Comparison of ENCODE assay signal across 16 cellular contexts in the genomic region with DNA sequence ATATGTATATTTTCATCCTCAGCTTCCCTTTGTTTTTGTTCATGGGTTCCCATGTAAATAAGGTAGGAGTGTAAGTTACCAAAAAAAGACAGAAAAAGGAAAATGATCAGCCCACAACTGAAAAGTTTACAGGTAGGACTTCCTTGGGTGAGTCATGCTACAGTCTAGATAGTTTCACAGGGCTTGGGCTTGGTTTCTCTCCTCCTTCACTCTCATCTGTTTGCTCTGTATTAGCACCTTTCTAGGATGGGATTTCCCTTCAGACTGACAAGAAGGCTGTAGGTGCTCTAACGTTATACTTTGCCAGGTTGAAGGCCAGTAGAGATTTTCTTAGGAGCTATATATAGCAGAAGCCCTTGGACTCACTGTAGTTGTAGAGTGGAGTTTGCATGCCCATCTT. TPM values are rescaled to one million over a fixed set of nuclear protein-coding genes. Genes with fewer than 3 reads are reported as not detected.
DNase-seq lines count a peak whose midpoint lies in the region; ATAC-seq, FAIRE-seq and TF ChIP-seq lines count a peak whose summit lies in the region.
"Had no signal": no experiment of that assay in that cellular context is flagged by ENCODE, and none has a peak within 500 bp of the region (broad histone marks: within the 10 kb centered on the region; RNA-seq: fewer than 3 reads in every experiment).

No MANE protein-coding gene starts in this region.

- H3K4me3 ChIP-seq in mammary epithelial cell (replicated peaks in 1 of 3; ENCODE audit: insufficient read depth in 1 of 3, low read depth in 2 of 3, low read length in 3 of 3) (no peak overlapping the region), breast epithelium (no peak overlapping the region), small intestine (ENCODE audit: low read depth in 1 of 2, low read length in 2 of 2) (no peak overlapping the region)
- H3K4me3 ChIP-seq: A549 had no signal

- TF ChIP-seq CTCF in mammary epithelial cell (conservative IDR thresholded peaks at IDR 0.05 in 1 of 2, IDR thresholded peaks at IDR 0.05 in 1 of 2; ENCODE audit: extremely low read depth in 1 of 2, insufficient read depth in 1 of 2, low read depth in 1 of 2, low read length in 2 of 2) (no peak), breast epithelium (IDR thresholded peaks at IDR 0.05) (no peak)

- dilution Hi-C loops in mammary epithelial cell (cut with HindIII; ENCODE audit: low sequenced_read_pairs) = no loop called here

- CTCF ChIA-PET in mammary epithelial cell (lab: Charles Lee; ENCODE audit: low non-redundant PET) = no interaction called here

- no peak overlapping the region for H3K27ac ChIP-seq in mammary epithelial cell (ENCODE audit: insufficient read depth, low read depth, low read length)
- no peak overlapping the region for H3K27ac ChIP-seq in breast epithelium
- no peak overlapping the region for H3K27ac ChIP-seq in small intestine (ENCODE audit: low read depth in 1 of 2, low read length in 1 of 2)
- H3K27ac ChIP-seq: A549, HL-60 had no signal

- H3K36me3 ChIP-seq in mammary epithelial cell (ENCODE audit: insufficient read depth, low read length) (no peaks in the 10 kb centered on the region), breast epithelium (no peaks in the 10 kb centered on the region), small intestine (ENCODE audit: control insufficient read depth in 2 of 2, insufficient read depth in 2 of 2, low read length in 2 of 2) (no peaks in the 10 kb centered on the region)

- WGBS in mammary epithelial cell (ENCODE audit: low coverage, missing lambda C conversion rate) = 67% methylated on average over 1 of the region's 1 CpG
- 19 to 48% (median 20%) methylated on average over 1 of the region's 1 CpG for WGBS in small intestine, 3 donors

- peak; percentile 20 for DNase-seq in mammary epithelial cell
- no peak for DNase-seq in breast epithelium (ENCODE audit: low spot score in 2 of 2)
- DNase-seq in NCI-H1930 (lab: John Stamatoyannopoulos, UW) = no peak
- no peak for DNase-seq in HuH-7 (ENCODE audit: low spot score)
- no peak for DNase-seq in small intestine
- DNase-seq in SHP77 treated with DMSO at 0.1 percent for 48 hours (lab: John Stamatoyannopoulos, UW) = no peak
- DNase-seq: activated CD4-positive, alpha-beta T cell treated with anti-CD3 and anti-CD28 coated beads, Interleukin-2, amount 50 U/mL, for 1 hour; activated naive CD4-positive, alpha-beta T cell treated with anti-CD3 and anti-CD28 coated beads, Interleukin-2, amount 10 ng/mL, durations not matched to agents 7 days and 5 days; DMS 273 treated with DMSO at 0.1 percent for 48 hours; left cardiac atrium; NCI-H1092 had no signal

- TF ChIP-seq POLR2A in breast epithelium (IDR thresholded peaks at IDR 0.05) = no peak

- H3K27me3 ChIP-seq in mammary epithelial cell (ENCODE audit: insufficient read depth, low read length) (no peaks in the 10 kb centered on the region), breast epithelium (no peaks in the 10 kb centered on the region), small intestine (ENCODE audit: control insufficient read depth in 2 of 2, insufficient read depth in 2 of 2, low read length in 2 of 2) (peaks cover 0 to 2% of the 10 kb centered on the region in 2 donors)

- in situ Hi-C loops in mammary epithelial cell (cut with MboI; ENCODE audit: low sequenced_read_pairs in 2 of 2) = no loop called here

- no peak overlapping the region for H3K4me2 ChIP-seq in mammary epithelial cell (ENCODE audit: insufficient read depth, low read depth, low read length)
- H3K4me2 ChIP-seq: A549 had no signal

- H3K9me3 ChIP-seq in mammary epithelial cell (replicated peaks; ENCODE audit: insufficient read depth, low read length) = no peaks in the 10 kb centered on the region
- no peaks in the 10 kb centered on the region for H3K9me3 ChIP-seq in breast epithelium
- no peaks in the 10 kb centered on the region for H3K9me3 ChIP-seq in small intestine (ENCODE audit: control insufficient read depth, low read depth)
- H3K9me3 ChIP-seq: A549 had no signal

- no peaks in the 10 kb centered on the region for H3K79me2 ChIP-seq in mammary epithelial cell (ENCODE audit: insufficient read depth, low read length)

- FAIRE-seq in small intestine (lab: Jason Lieb, UNC) = no peak
- FAIRE-seq: A549, colon had no signal

- no peaks in the 10 kb centered on the region for H4K20me1 ChIP-seq in mammary epithelial cell (ENCODE audit: insufficient read depth, low read length)

- no peaks in the 10 kb centered on the region for H3K4me1 ChIP-seq in mammary epithelial cell (ENCODE audit: insufficient read depth, low read length)
- H3K4me1 ChIP-seq in breast epithelium = no peaks in the 10 kb centered on the region
- no peaks in the 10 kb centered on the region for H3K4me1 ChIP-seq in small intestine (ENCODE audit: control insufficient read depth in 2 of 2, insufficient read depth in 1 of 2, low read depth in 1 of 2, low read length in 1 of 2)
- H3K4me1 ChIP-seq: A549 had no signal

- no TSS peak for BruUV-seq in mammary epithelial cell (replicated peaks; lab: Mats Ljungman, UMichigan)

- peak; percentile 80 for ATAC-seq in HG02588 (IDR thresholded peaks at IDR 0.05; ENCODE audit: unreplicated experiment)
- peak; percentile 89 for ATAC-seq in HG03439 (IDR thresholded peaks at IDR 0.05; ENCODE audit: unreplicated experiment)
- ATAC-seq: A549 had no signal

- intact Hi-C loops in mammary epithelial cell (cut with micrococcal nuclease) = no loop called here
- intact Hi-C loops in breast epithelium (cut with DNase I; ENCODE audit: low total_unique reads) = no loop called here

- H2AFZ ChIP-seq in mammary epithelial cell (ENCODE audit: low read depth, low read length) = no peak overlapping the region

- no peak overlapping the region for H3K9ac ChIP-seq in mammary epithelial cell (ENCODE audit: insufficient read depth, low read length)

RNA-seq across cellular contexts. Expression of gene FAM171B, which starts 57.9 kb away (rescaled TPM):
- total RNA-seq in mammary epithelial cell = 10 to 100 TPM in 1 of 2 donors, 1 to 10 TPM in 1; 4.9 to 13.3 TPM
- 1.2 TPM for polyA plus RNA-seq in mammary epithelial cell
- polyA minus RNA-seq in mammary epithelial cell = 2.1 TPM
- 10 to 100 TPM in 2 of 3 donors, 1 to 10 TPM in 1; 9.4 to 12.1 (median 10.5) TPM for total RNA-seq in breast epithelium
- polyA plus RNA-seq in small intestine = 1 to 10 TPM in 1 of 3 donors, under 1 TPM in 1, not detected in 1; 0.27 to 2.4 TPM
